Comparison of ENCODE assay signal across 8 cellular contexts in the genomic region with DNA sequence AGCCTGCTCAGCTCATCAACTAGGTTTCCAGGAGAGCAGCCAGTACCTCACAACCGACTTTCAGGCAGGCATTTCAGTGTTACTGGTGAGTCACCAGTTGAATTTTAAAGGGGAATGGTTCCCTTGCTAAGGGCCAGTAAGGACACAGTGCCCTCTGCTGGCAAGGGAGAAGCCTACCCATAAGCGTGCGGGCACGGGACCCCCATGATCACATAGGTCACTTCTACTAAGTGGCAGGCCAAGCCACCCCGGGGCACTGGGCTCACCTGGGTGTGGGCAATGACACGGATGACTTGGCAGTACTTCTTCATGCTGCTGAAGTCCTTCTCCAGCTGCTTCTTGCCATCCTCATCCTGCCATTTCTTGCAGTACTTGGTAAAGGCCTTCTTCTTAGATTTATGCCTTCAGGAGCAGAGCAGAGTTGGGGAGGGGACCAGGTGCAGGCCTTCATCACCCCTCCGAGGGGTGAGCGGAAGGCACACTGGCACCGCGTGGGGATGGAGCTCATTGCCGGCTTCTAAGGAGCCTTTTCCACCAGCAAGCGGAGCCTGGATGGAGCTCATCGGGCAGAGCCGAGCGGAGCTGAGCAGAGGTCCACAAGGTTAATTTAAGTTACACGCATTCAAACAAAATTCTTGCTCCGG. TPM values are rescaled to one million over a fixed set of nuclear protein-coding genes. Genes with fewer than 3 reads are reported as not detected.
DNase-seq lines count a peak whose midpoint lies in the region; ATAC-seq, FAIRE-seq and TF ChIP-seq lines count a peak whose summit lies in the region.

No MANE protein-coding gene starts in this region.

- H3K27ac Mint-ChIP-seq in CD4-positive, CD25-positive, alpha-beta regulatory T cell, result peak overlapping the region; percentile 43 to 82 (median 80)
- no peak overlapping the region for H3K27ac Mint-ChIP-seq in neural progenitor cell

- no peak for FAIRE-seq in HTR-8/SVneo (lab: Jason Lieb, UNC)

- H3K4me1 ChIP-seq in CD4-positive, CD25-positive, alpha-beta regulatory T cell (ENCODE audit: control insufficient read depth, insufficient read depth, low read length, poor library complexity, severe bottlenecking), result peaks cover 40% of the 10 kb centered on the region
- H3K4me1 ChIP-seq in neural progenitor cell (peaks cover 32% of the 10 kb centered on the region), stomach (peaks cover 31 to 73% (median 56%) of the 10 kb centered on the region in 4 donors)

- peaks cover 66% of the 10 kb centered on the region for H3K36me3 ChIP-seq in CD4-positive, CD25-positive, alpha-beta regulatory T cell (ENCODE audit: control insufficient read depth, insufficient read depth, low read length)
- H3K36me3 ChIP-seq in neural progenitor cell, result peaks cover 11% of the 10 kb centered on the region
- H3K36me3 ChIP-seq in stomach, result peaks cover 64 to 68% (median 67%) of the 10 kb centered on the region in 4 donors

- POLR2A ChIA-PET in RWPE1 (lab: Yijun Ruan, JAX; ENCODE audit: low non-redundant PET), result no interaction called here

- peak overlapping the region; percentile 67 for H3K27ac ChIP-seq in CD4-positive, CD25-positive, alpha-beta regulatory T cell (ENCODE audit: insufficient read depth, low read length, poor library complexity, severe bottlenecking)
- H3K27ac ChIP-seq in RWPE1 (peak overlapping the region; percentile 100), neural progenitor cell (no peak overlapping the region), stomach (peak overlapping the region; percentile 56 to 99 (median 98))

- 25 to 37% (median 35%) methylated on average over 17 of the region's 17 CpGs for WGBS in stomach, 5 donors

- TF ChIP-seq POLR2A in stomach (IDR thresholded peaks at IDR 0.05), result no peak

- peaks cover 12 to 71% (median 38%) of the 10 kb centered on the region in 4 donors for H3K4me1 Mint-ChIP-seq in CD4-positive, CD25-positive, alpha-beta regulatory T cell
- peaks cover 43% of the 10 kb centered on the region for H3K4me1 Mint-ChIP-seq in neural progenitor cell

- peaks cover 75% of the 10 kb centered on the region for H4K20me1 ChIP-seq in neural progenitor cell (ENCODE audit: low read depth)

- peak; percentile 63 to 85 (median 74) for DNase-seq in CD4-positive, CD25-positive, alpha-beta regulatory T cell
- peak; percentile 67 for DNase-seq in HTR-8/SVneo (ENCODE audit: insufficient read length, low spot score)
- peak; percentile 56 for DNase-seq in RWPE1 (ENCODE audit: low spot score)
- DNase-seq in activated T-helper 1 cell treated with anti-CD3 and anti-CD28 coated beads, Interleukin-2, amount 50 U/mL, for 16 hours (ENCODE audit: low read depth in 1 of 2, low spot score in 1 of 2), result peak; percentile 52 to 63
- peak; percentile 95 for DNase-seq in fibroblast of pulmonary artery (ENCODE audit: low read depth)
- peak; percentile 88 for DNase-seq in neural progenitor cell (ENCODE audit: low spot score)
- DNase-seq in stomach, result peak; percentile 79

- peak overlapping the region; percentile 79 to 100 (median 97) for H3K4me3 Mint-ChIP-seq in CD4-positive, CD25-positive, alpha-beta regulatory T cell
- peak overlapping the region; percentile 100 for H3K4me3 Mint-ChIP-seq in neural progenitor cell

- no peak overlapping the region for H3K9ac ChIP-seq in neural progenitor cell

- CTCF ChIA-PET in RWPE1 (lab: Yijun Ruan, JAX), result interaction anchor here (0.7 to 0.9 kb wide), 2 partner anchors 63 to 214 kb away, joined by 4 read pairs; no protein-coding TSS in a partner anchor

- H3K9me3 Mint-ChIP-seq in CD4-positive, CD25-positive, alpha-beta regulatory T cell, result no peaks in the 10 kb centered on the region
- H3K9me3 Mint-ChIP-seq in neural progenitor cell, result no peaks in the 10 kb centered on the region

- H3K79me2 ChIP-seq in neural progenitor cell (ENCODE audit: low read depth), result peaks cover 62% of the 10 kb centered on the region

- TF ChIP-seq CTCF in RWPE1 (conservative IDR thresholded peaks at IDR 0.05; ENCODE audit: low read depth), result peak; percentile 93
- peak; percentile 91 for TF ChIP-seq CTCF in fibroblast of pulmonary artery (IDR thresholded peaks at IDR 0.05; ENCODE audit: low read length, missing control alignments)
- TF ChIP-seq CTCF in neural progenitor cell (IDR thresholded peaks at IDR 0.05), result peak; percentile 84
- peak in 5 of 7 experiments; percentile 77 to 85 (median 82) for TF ChIP-seq CTCF in stomach (IDR thresholded peaks at IDR 0.05)

- H3K27me3 ChIP-seq in CD4-positive, CD25-positive, alpha-beta regulatory T cell (ENCODE audit: control insufficient read depth, insufficient read depth, low read length), result no peaks in the 10 kb centered on the region
- H3K27me3 ChIP-seq in neural progenitor cell (no peaks in the 10 kb centered on the region), stomach (no peaks in the 10 kb centered on the region)

- no peak for TF ChIP-seq EP300 in stomach (IDR thresholded peaks at IDR 0.05)

- H2AFZ ChIP-seq in neural progenitor cell (replicated peaks), result no peak overlapping the region

- peak; percentile 41 to 50 for ATAC-seq in CD4-positive, CD25-positive, alpha-beta regulatory T cell (ENCODE audit: low read depth in 2 of 2)
- ATAC-seq in GM18873 (IDR thresholded peaks at IDR 0.05; ENCODE audit: low FRiP score, unreplicated experiment), result no peak

- peaks cover 9% of the 10 kb centered on the region for H3K27me3 Mint-ChIP-seq in CD4-positive, CD25-positive, alpha-beta regulatory T cell
- H3K27me3 Mint-ChIP-seq in neural progenitor cell (ENCODE audit: insufficient read depth, low read depth), result peaks cover 11% of the 10 kb centered on the region

- peaks cover 41% of the 10 kb centered on the region for H3K36me3 Mint-ChIP-seq in CD4-positive, CD25-positive, alpha-beta regulatory T cell
- peaks cover 48% of the 10 kb centered on the region for H3K36me3 Mint-ChIP-seq in neural progenitor cell

- H3K9me3 ChIP-seq in CD4-positive, CD25-positive, alpha-beta regulatory T cell (ENCODE audit: control insufficient read depth in 2 of 2, low read length in 2 of 2), result no peaks in the 10 kb centered on the region
- H3K9me3 ChIP-seq in neural progenitor cell (ENCODE audit: low read depth) (no peaks in the 10 kb centered on the region), stomach (no peaks in the 10 kb centered on the region)

- peak overlapping the region; percentile 83 for H3K4me3 ChIP-seq in CD4-positive, CD25-positive, alpha-beta regulatory T cell (ENCODE audit: low read depth, low read length)
- peak overlapping the region; percentile 97 for H3K4me3 ChIP-seq in fibroblast of pulmonary artery (replicated peaks; ENCODE audit: low read depth, low read length)
- H3K4me3 ChIP-seq in neural progenitor cell, result peak overlapping the region; percentile 75
- peak overlapping the region; percentile 9 to 86 (median 72) for H3K4me3 ChIP-seq in stomach

- peak overlapping the region; percentile 96 for H3K4me2 ChIP-seq in neural progenitor cell

- H3F3A ChIP-seq in neural progenitor cell (ENCODE audit: low read depth), result peaks cover 91% of the 10 kb centered on the region

- intact Hi-C loops in stomach (cut with DNase I; ENCODE audit: low total_unique reads), result no loop called here

RNA-seq across cellular contexts. Expression of a gene that starts 2.9 kb away (rescaled TPM):
- 2,127 TPM for total RNA-seq in CD4-positive, CD25-positive, alpha-beta regulatory T cell
- polyA plus RNA-seq in CD4-positive, CD25-positive, alpha-beta regulatory T cell, result 1,000 to 10,000 TPM; 1,978 to 4,217 (median 3,375) TPM
- 3,021 and 4,709 TPM in 2 replicates for total RNA-seq in neural progenitor cell (ENCODE audit: low replicate concordance)
- 1,000 to 10,000 TPM in 4 of 5 donors, 100 to 1,000 TPM in 1; 940 to 2,730 (median 1,959) TPM for total RNA-seq in stomach
- polyA plus RNA-seq in stomach, result 1,000 to 10,000 TPM; 2,938 to 5,267 (median 3,478) TPM

RNA-seq across cellular contexts. Expression of a gene that starts 33.2 kb away (rescaled TPM):
- 1.1 TPM for total RNA-seq in CD4-positive, CD25-positive, alpha-beta regulatory T cell
- under 1 TPM; 0.22 to 0.95 (median 0.42) TPM for polyA plus RNA-seq in CD4-positive, CD25-positive, alpha-beta regulatory T cell
- 11.0 and 26.9 TPM in 2 replicates for total RNA-seq in neural progenitor cell (ENCODE audit: low replicate concordance)
- total RNA-seq in stomach, result 1 to 10 TPM in 4 of 5 donors, under 1 TPM in 1; 0.45 to 9.3 (median 5.2) TPM
- polyA plus RNA-seq in stomach, result 10 to 100 TPM in 1 of 3 donors, 1 to 10 TPM in 2; 7.3 to 18.1 (median 7.8) TPM
